1 cellular context compared by ENCODE assay signal in genomic region chr3:14678015-14678503, GRCh38.
TF ChIP-seq lines count a peak whose summit lies in the region.

No MANE protein-coding gene starts in this region.

TF ChIP-seq in HepG2, 621 proteins besides CTCF, POLR2A, EP300 and RAD21 (continued from another document and continues in another):
- peak; percentile 49; the same call in 1 of the 2 replicates for TF ChIP-seq ZNF160 (CRISPR knock-in tag; IDR thresholded peaks at IDR 0.05)
- TF ChIP-seq, protein P1, sequence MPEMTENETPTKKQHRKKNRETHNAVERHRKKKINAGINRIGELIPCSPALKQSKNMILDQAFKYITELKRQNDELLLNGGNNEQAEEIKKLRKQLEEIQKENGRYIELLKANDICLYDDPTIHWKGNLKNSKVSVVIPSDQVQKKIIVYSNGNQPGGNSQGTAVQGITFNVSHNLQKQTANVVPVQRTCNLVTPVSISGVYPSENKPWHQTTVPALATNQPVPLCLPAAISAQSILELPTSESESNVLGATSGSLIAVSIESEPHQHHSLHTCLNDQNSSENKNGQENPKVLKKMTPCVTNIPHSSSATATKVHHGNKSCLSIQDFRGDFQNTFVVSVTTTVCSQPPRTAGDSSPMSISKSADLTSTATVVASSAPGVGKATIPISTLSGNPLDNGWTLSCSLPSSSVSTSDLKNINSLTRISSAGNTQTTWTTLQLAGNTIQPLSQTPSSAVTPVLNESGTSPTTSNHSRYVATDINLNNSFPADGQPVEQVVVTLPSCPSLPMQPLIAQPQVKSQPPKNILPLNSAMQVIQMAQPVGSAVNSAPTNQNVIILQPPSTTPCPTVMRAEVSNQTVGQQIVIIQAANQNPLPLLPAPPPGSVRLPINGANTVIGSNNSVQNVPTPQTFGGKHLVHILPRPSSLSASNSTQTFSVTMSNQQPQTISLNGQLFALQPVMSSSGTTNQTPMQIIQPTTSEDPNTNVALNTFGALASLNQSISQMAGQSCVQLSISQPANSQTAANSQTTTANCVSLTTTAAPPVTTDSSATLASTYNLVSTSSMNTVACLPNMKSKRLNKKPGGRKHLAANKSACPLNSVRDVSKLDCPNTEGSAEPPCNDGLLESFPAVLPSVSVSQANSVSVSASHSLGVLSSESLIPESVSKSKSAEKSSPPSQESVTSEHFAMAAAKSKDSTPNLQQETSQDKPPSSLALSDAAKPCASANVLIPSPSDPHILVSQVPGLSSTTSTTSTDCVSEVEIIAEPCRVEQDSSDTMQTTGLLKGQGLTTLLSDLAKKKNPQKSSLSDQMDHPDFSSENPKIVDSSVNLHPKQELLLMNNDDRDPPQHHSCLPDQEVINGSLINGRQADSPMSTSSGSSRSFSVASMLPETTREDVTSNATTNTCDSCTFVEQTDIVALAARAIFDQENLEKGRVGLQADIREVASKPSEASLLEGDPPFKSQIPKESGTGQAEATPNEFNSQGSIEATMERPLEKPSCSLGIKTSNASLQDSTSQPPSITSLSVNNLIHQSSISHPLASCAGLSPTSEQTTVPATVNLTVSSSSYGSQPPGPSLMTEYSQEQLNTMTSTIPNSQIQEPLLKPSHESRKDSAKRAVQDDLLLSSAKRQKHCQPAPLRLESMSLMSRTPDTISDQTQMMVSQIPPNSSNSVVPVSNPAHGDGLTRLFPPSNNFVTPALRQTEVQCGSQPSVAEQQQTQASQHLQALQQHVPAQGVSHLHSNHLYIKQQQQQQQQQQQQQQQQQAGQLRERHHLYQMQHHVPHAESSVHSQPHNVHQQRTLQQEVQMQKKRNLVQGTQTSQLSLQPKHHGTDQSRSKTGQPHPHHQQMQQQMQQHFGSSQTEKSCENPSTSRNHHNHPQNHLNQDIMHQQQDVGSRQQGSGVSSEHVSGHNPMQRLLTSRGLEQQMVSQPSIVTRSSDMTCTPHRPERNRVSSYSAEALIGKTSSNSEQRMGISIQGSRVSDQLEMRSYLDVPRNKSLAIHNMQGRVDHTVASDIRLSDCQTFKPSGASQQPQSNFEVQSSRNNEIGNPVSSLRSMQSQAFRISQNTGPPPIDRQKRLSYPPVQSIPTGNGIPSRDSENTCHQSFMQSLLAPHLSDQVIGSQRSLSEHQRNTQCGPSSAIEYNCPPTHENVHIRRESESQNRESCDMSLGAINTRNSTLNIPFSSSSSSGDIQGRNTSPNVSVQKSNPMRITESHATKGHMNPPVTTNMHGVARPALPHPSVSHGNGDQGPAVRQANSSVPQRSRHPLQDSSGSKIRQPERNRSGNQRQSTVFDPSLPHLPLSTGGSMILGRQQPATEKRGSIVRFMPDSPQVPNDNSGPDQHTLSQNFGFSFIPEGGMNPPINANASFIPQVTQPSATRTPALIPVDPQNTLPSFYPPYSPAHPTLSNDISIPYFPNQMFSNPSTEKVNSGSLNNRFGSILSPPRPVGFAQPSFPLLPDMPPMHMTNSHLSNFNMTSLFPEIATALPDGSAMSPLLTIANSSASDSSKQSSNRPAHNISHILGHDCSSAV (CRISPR knock-in tag; IDR thresholded peaks at IDR 0.05; ENCODE audit: borderline replicate concordance), result no peak
- TF ChIP-seq, protein P2, sequence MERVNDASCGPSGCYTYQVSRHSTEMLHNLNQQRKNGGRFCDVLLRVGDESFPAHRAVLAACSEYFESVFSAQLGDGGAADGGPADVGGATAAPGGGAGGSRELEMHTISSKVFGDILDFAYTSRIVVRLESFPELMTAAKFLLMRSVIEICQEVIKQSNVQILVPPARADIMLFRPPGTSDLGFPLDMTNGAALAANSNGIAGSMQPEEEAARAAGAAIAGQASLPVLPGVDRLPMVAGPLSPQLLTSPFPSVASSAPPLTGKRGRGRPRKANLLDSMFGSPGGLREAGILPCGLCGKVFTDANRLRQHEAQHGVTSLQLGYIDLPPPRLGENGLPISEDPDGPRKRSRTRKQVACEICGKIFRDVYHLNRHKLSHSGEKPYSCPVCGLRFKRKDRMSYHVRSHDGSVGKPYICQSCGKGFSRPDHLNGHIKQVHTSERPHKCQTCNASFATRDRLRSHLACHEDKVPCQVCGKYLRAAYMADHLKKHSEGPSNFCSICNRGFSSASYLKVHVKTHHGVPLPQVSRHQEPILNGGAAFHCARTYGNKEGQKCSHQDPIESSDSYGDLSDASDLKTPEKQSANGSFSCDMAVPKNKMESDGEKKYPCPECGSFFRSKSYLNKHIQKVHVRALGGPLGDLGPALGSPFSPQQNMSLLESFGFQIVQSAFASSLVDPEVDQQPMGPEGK (CRISPR knock-in tag; IDR thresholded peaks at IDR 0.05), result peak; percentile 59; the same call in 1 of the 2 replicates
- peak; percentile 64; the same call in 1 of the 2 replicates for TF ChIP-seq SP4 (CRISPR knock-in tag; IDR thresholded peaks at IDR 0.05)
- peak; percentile 94; the same call in 1 of the 2 replicates for TF ChIP-seq ZNF749 (CRISPR knock-in tag; IDR thresholded peaks at IDR 0.05; ENCODE audit: borderline replicate concordance)
- TF ChIP-seq, protein P3, sequence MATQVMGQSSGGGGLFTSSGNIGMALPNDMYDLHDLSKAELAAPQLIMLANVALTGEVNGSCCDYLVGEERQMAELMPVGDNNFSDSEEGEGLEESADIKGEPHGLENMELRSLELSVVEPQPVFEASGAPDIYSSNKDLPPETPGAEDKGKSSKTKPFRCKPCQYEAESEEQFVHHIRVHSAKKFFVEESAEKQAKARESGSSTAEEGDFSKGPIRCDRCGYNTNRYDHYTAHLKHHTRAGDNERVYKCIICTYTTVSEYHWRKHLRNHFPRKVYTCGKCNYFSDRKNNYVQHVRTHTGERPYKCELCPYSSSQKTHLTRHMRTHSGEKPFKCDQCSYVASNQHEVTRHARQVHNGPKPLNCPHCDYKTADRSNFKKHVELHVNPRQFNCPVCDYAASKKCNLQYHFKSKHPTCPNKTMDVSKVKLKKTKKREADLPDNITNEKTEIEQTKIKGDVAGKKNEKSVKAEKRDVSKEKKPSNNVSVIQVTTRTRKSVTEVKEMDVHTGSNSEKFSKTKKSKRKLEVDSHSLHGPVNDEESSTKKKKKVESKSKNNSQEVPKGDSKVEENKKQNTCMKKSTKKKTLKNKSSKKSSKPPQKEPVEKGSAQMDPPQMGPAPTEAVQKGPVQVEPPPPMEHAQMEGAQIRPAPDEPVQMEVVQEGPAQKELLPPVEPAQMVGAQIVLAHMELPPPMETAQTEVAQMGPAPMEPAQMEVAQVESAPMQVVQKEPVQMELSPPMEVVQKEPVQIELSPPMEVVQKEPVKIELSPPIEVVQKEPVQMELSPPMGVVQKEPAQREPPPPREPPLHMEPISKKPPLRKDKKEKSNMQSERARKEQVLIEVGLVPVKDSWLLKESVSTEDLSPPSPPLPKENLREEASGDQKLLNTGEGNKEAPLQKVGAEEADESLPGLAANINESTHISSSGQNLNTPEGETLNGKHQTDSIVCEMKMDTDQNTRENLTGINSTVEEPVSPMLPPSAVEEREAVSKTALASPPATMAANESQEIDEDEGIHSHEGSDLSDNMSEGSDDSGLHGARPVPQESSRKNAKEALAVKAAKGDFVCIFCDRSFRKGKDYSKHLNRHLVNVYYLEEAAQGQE (IDR thresholded peaks at IDR 0.05; ENCODE audit: borderline replicate concordance in 1 of 2, low read depth in 1 of 2, low read length in 2 of 2), result peak in 1 of 2 experiments; percentile 67; a peak in 1 of 4 replicates
- no peak; the same call in 1 of the 2 replicates for TF ChIP-seq MZF1 (CRISPR knock-in tag; IDR thresholded peaks at IDR 0.05; ENCODE audit: borderline replicate concordance)
- TF ChIP-seq CEBPB (IDR thresholded peaks at IDR 0.05; ENCODE audit: borderline replicate concordance, low read depth, low read length), result peak; percentile 83
- peak; percentile 96 for TF ChIP-seq RXRA (CRISPR knock-in tag; IDR thresholded peaks at IDR 0.05)
- TF ChIP-seq MTERF4 (CRISPR knock-in tag; IDR thresholded peaks at IDR 0.05), result peak; percentile 41; the same call in 1 of the 2 replicates
- TF ChIP-seq ARID5B (CRISPR knock-in tag; IDR thresholded peaks at IDR 0.05), result peak; percentile 99
- 0 out of 2 replicates have a peak, but pooled peaks have one; percentile 27 for TF ChIP-seq NFKB2 (CRISPR knock-in tag; IDR thresholded peaks at IDR 0.05; ENCODE audit: borderline replicate concordance)
- no peak; the same call in 1 of the 2 replicates for TF ChIP-seq ZNF121 (CRISPR knock-in tag; IDR thresholded peaks at IDR 0.05)
- TF ChIP-seq ZBTB43 (CRISPR knock-in tag; conservative IDR thresholded peaks at IDR 0.05), result peak; percentile 100
- 0 out of 2 replicates have a peak, but pooled peaks have one; percentile 76 for TF ChIP-seq ZSCAN29 (CRISPR knock-in tag; conservative IDR thresholded peaks at IDR 0.05)
- TF ChIP-seq TFDP2 (CRISPR knock-in tag; IDR thresholded peaks at IDR 0.05), result peak; percentile 44; the same call in 1 of the 2 replicates
- peak; percentile 91 for TF ChIP-seq FOXP4 (CRISPR knock-in tag; IDR thresholded peaks at IDR 0.05)
- TF ChIP-seq, protein P4, sequence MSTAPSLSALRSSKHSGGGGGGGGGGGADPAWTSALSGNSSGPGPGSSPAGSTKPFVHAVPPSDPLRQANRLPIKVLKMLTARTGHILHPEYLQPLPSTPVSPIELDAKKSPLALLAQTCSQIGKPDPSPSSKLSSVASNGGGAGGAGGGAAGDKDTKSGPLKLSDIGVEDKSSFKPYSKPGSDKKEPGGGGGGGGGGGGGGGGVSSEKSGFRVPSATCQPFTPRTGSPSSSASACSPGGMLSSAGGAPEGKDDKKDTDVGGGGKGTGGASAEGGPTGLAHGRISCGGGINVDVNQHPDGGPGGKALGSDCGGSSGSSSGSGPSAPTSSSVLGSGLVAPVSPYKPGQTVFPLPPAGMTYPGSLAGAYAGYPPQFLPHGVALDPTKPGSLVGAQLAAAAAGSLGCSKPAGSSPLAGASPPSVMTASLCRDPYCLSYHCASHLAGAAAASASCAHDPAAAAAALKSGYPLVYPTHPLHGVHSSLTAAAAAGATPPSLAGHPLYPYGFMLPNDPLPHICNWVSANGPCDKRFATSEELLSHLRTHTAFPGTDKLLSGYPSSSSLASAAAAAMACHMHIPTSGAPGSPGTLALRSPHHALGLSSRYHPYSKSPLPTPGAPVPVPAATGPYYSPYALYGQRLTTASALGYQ (CRISPR knock-in tag; IDR thresholded peaks at IDR 0.05), result peak; percentile 88
- no peak for TF ChIP-seq ZNF713 (CRISPR knock-in tag; IDR thresholded peaks at IDR 0.05)
- TF ChIP-seq ZKSCAN8 (CRISPR knock-in tag; IDR thresholded peaks at IDR 0.05; ENCODE audit: borderline replicate concordance), result 0 out of 2 replicates have a peak, but pooled peaks have one; percentile 52
- 0 out of 2 replicates have a peak, but pooled peaks have one; percentile 74 for TF ChIP-seq TRIM24 (CRISPR knock-in tag; IDR thresholded peaks at IDR 0.05)
